Comparison of ENCODE assay signal across 26 cellular contexts in genomic region chr7:73394416-73394815, GRCh38. TPM values are rescaled to one million over a fixed set of nuclear protein-coding genes. Genes with fewer than 3 reads are reported as not detected.
A peak's percentile ranks its signal among the peaks of the same experiment; 100 is the strongest.
DNase-seq lines count a peak whose midpoint lies in the region; ATAC-seq, FAIRE-seq and TF ChIP-seq lines count a peak whose summit lies in the region.
"Had no signal": no experiment of that assay in that cellular context is flagged by ENCODE, and none has a peak within 500 bp of the region (broad histone marks: within the 10 kb centered on the region; RNA-seq: fewer than 3 reads in every experiment).

No MANE protein-coding gene starts in this region.

- in situ Hi-C loops in K562 (cut with MboI), result no loop called here

- TF ChIP-seq CTCF in right atrium auricular region (IDR thresholded peaks at IDR 0.05) (no peak), K562 (IDR thresholded peaks at IDR 0.05 in 2 of 3, conservative IDR thresholded peaks at IDR 0.05 in 1 of 3; ENCODE audit: insufficient read depth in 2 of 3, low read depth in 1 of 3, low read length in 3 of 3) (no peak), neural progenitor cell (IDR thresholded peaks at IDR 0.05) (no peak), PC-3 (conservative IDR thresholded peaks at IDR 0.05; ENCODE audit: low read depth, low read length) (no peak)

- no peaks in the 10 kb centered on the region for H3K36me3 Mint-ChIP-seq in neural progenitor cell
- H3K36me3 Mint-ChIP-seq: CD14-positive monocyte; CD8-positive, alpha-beta memory T cell had no signal

- H4K20me1 ChIP-seq in K562 (replicated peaks; ENCODE audit: control insufficient read depth, insufficient read depth, low read length) (no peaks in the 10 kb centered on the region), neural progenitor cell (ENCODE audit: low read depth) (no peaks in the 10 kb centered on the region), PC-3 (ENCODE audit: low read length) (no peaks in the 10 kb centered on the region)
- H4K20me1 ChIP-seq: BLaER1 treated with 17β-estradiol and CSF1 and Interleukin-3, amounts not matched to agents 10 nM and 100 nM had no signal

- CTCF ChIA-PET in K562 (lab: Yijun Ruan, JAX; ENCODE audit: low intra/inter-chr PET ratio), result no interaction called here
- CTCF ChIA-PET in PC-3 (lab: Charles Lee), result no interaction called here

- H3K27me3 Mint-ChIP-seq in neural progenitor cell (ENCODE audit: insufficient read depth, low read depth), result peaks cover 2% of the 10 kb centered on the region

- H3K9me2 ChIP-seq in PC-3 (replicated peaks; ENCODE audit: low read length), result no peaks in the 10 kb centered on the region

- H3K4me1 ChIP-seq in right atrium auricular region (no peaks in the 10 kb centered on the region), K562 (replicated peaks in 1 of 2; ENCODE audit: control insufficient read depth in 2 of 2, insufficient read depth in 2 of 2, low read length in 2 of 2) (peaks cover 0 to 7% of the 10 kb centered on the region in 2 experiments; a peak in 2 of 5 replicates), neural progenitor cell (peaks cover 9% of the 10 kb centered on the region), PC-3 (ENCODE audit: insufficient read depth, low read length) (no peaks in the 10 kb centered on the region)
- H3K4me1 ChIP-seq: A549, BE2C had no signal

- BruUV-seq in K562 (replicated peaks; lab: Mats Ljungman, UMichigan) (no TSS peak), PC-3 (replicated peaks; lab: Mats Ljungman, UMichigan) (no TSS peak)

- WGBS in K562 (ENCODE audit: insufficient coverage, low coverage, missing lambda C conversion rate), result 0% methylated on average over 3 of the region's 3 CpGs

- H3K9me3 ChIP-seq in right atrium auricular region (peaks cover 0 to 4% of the 10 kb centered on the region in 2 donors), K562 (replicated peaks; ENCODE audit: control insufficient read depth, insufficient read depth, low read depth, low read length) (peaks cover 2% of the 10 kb centered on the region), neural progenitor cell (ENCODE audit: low read depth) (no peaks in the 10 kb centered on the region), PC-3 (ENCODE audit: low read length) (no peaks in the 10 kb centered on the region)
- H3K9me3 ChIP-seq: BE2C had no signal

- TF ChIP-seq POLR2A in K562 (conservative IDR thresholded peaks at IDR 0.05), result no peak

- intact Hi-C loops in Right ventricle myocardium inferior (cut with DNase I), result no loop called here
- intact Hi-C loops in K562 (cut with micrococcal nuclease), result no loop called here
- intact Hi-C loops in PC-3 (cut with micrococcal nuclease), result no loop called here

- H3K9ac ChIP-seq in K562 (ENCODE audit: insufficient read depth in 1 of 2, low read depth in 2 of 2, low read length in 2 of 2), result no peak overlapping the region
- H3K9ac ChIP-seq in neural progenitor cell, result no peak overlapping the region
- H3K9ac ChIP-seq in PC-3 (ENCODE audit: low read length), result no peak overlapping the region
- H3K9ac ChIP-seq: BLaER1 treated with 17β-estradiol and CSF1 and Interleukin-3, amounts not matched to agents 10 nM and 100 nM had no signal

- no peaks in the 10 kb centered on the region for H3K79me2 ChIP-seq in K562 (ENCODE audit: control insufficient read depth, insufficient read depth, low read length)
- no peaks in the 10 kb centered on the region for H3K79me2 ChIP-seq in neural progenitor cell (ENCODE audit: low read depth)
- no peaks in the 10 kb centered on the region for H3K79me2 ChIP-seq in PC-3 (ENCODE audit: low read length)

- H3K36me3 ChIP-seq in right atrium auricular region (no peaks in the 10 kb centered on the region), K562 (ENCODE audit: control insufficient read depth, insufficient read depth, low read length) (no peaks in the 10 kb centered on the region), neural progenitor cell (no peaks in the 10 kb centered on the region), PC-3 (ENCODE audit: low read depth, low read length) (no peaks in the 10 kb centered on the region)
- H3K36me3 ChIP-seq: BE2C; BLaER1 treated with 17β-estradiol and CSF1 and Interleukin-3, amounts not matched to agents 10 nM and 100 nM had no signal

- H2AFZ ChIP-seq in K562 (ENCODE audit: low read depth, low read length), result peak overlapping the region; percentile 68; the same call in 1 of the 2 replicates
- no peak overlapping the region for H2AFZ ChIP-seq in neural progenitor cell (replicated peaks)
- H2AFZ ChIP-seq in PC-3 (ENCODE audit: low read length), result no peak overlapping the region
- H2AFZ ChIP-seq: GM23338 had no signal

- no peak overlapping the region for H3K27ac Mint-ChIP-seq in neural progenitor cell
- H3K27ac Mint-ChIP-seq: CD4-positive, alpha-beta T cell; CD8-positive, alpha-beta memory T cell; GM23338; H9 had no signal

- TF ChIP-seq EP300 in K562 (IDR thresholded peaks at IDR 0.05; ENCODE audit: low read length), result no peak

- H3K4me1 Mint-ChIP-seq in neural progenitor cell, result peaks cover 12% of the 10 kb centered on the region
- H3K4me1 Mint-ChIP-seq: CD8-positive, alpha-beta memory T cell had no signal

- ATAC-seq in Right ventricle myocardium inferior, result peak; percentile 37
- ATAC-seq in K562, result no peak
- ATAC-seq in PC-3, result no peak
- ATAC-seq: A549, GM23338, HCT116 had no signal

- no peak for TF ChIP-seq RAD21 in K562 (CRISPR knock-in tag; conservative IDR thresholded peaks at IDR 0.05 in 1 of 2, IDR thresholded peaks at IDR 0.05 in 1 of 2)

- no peak overlapping the region for H3K4me3 ChIP-seq in right atrium auricular region
- no peak overlapping the region for H3K4me3 ChIP-seq in K562
- no peak overlapping the region for H3K4me3 ChIP-seq in neural progenitor cell
- no peak overlapping the region for H3K4me3 ChIP-seq in PC-3 (ENCODE audit: low read length)
- H3K4me3 ChIP-seq: A549; BLaER1 treated with 17β-estradiol and CSF1 and Interleukin-3, amounts not matched to agents 10 nM and 100 nM; GM23338 had no signal

- FAIRE-seq in K562 (lab: Jason Lieb, UNC), result no peak
- FAIRE-seq: A549, D721Med, GM12892, GM19239 had no signal

- H3K4me3 Mint-ChIP-seq in neural progenitor cell, result peak overlapping the region; percentile 12
- H3K4me3 Mint-ChIP-seq: CD14-positive monocyte; CD4-positive, alpha-beta T cell; CD8-positive, alpha-beta memory T cell; GM23338; H9 had no signal

- POLR2A ChIA-PET in K562 (lab: Yijun Ruan, JAX), result no interaction called here
- POLR2A ChIA-PET in PC-3 (lab: Charles Lee; ENCODE audit: unreplicated experiment), result no interaction called here

- H3K27me3 ChIP-seq in right atrium auricular region, result no peaks in the 10 kb centered on the region
- peaks cover 4 to 22% of the 10 kb centered on the region in 2 experiments; a peak in 4 of 5 replicates for H3K27me3 ChIP-seq in K562 (ENCODE audit: control insufficient read depth in 2 of 2, insufficient read depth in 2 of 2, low read length in 2 of 2)
- H3K27me3 ChIP-seq in neural progenitor cell, result no peaks in the 10 kb centered on the region
- no peaks in the 10 kb centered on the region for H3K27me3 ChIP-seq in PC-3 (ENCODE audit: low read length)
- H3K27me3 ChIP-seq: BE2C; BLaER1 treated with 17β-estradiol and CSF1 and Interleukin-3, amounts not matched to agents 10 nM and 100 nM had no signal

- H3F3A ChIP-seq in neural progenitor cell (ENCODE audit: low read depth) (peaks cover 7% of the 10 kb centered on the region), PC-3 (ENCODE audit: low read length, unreplicated experiment) (no peaks in the 10 kb centered on the region)

- DNase-seq in Right ventricle myocardium inferior (ENCODE audit: missing footprints) (no peak), right atrium auricular region (ENCODE audit: low spot score) (no peak), K562 (ENCODE audit: extremely low read depth in 1 of 4, low spot score in 3 of 4) (no peak), neural progenitor cell (ENCODE audit: low spot score) (no peak), PC-3 (no peak), Kasumi-1 (lab: John Stamatoyannopoulos, UW) (no peak)
- DNase-seq in stimulated activated CD4-positive, alpha-beta T cell treated with anti-CD3 and anti-CD28 coated beads, Interleukin-4, amount 100 ng/mL, for 24 hours, result no peak
- DNase-seq: ACHN; AML-193; BE2C; CD4-positive, alpha-beta T cell; CD8-positive, alpha-beta memory T cell; DMS 273 treated with DMSO at 0.1 percent for 48 hours; DMS79; GF-D8; H9 had no signal

- H3K9me1 ChIP-seq in K562 (ENCODE audit: control insufficient read depth, insufficient read depth, low read length), result no peaks in the 10 kb centered on the region

- peaks cover 10% of the 10 kb centered on the region for H3K9me3 Mint-ChIP-seq in neural progenitor cell

- H3K27ac ChIP-seq in right atrium auricular region (no peak overlapping the region), K562 (ENCODE audit: extremely low read depth, low read depth, low read length) (no peak overlapping the region), neural progenitor cell (no peak overlapping the region), PC-3 (ENCODE audit: low read length) (no peak overlapping the region)
- H3K27ac ChIP-seq: 22Rv1; A549; BLaER1 treated with 17β-estradiol and CSF1 and Interleukin-3, amounts not matched to agents 10 nM and 100 nM had no signal

- no peak overlapping the region for H3K4me2 ChIP-seq in K562 (ENCODE audit: insufficient read depth, low read length)
- H3K4me2 ChIP-seq in neural progenitor cell, result no peak overlapping the region
- no peak overlapping the region for H3K4me2 ChIP-seq in PC-3 (ENCODE audit: low read length)
- H3K4me2 ChIP-seq: A549; BLaER1 treated with 17β-estradiol and CSF1 and Interleukin-3, amounts not matched to agents 10 nM and 100 nM; GM23338 had no signal

RNA-seq across cellular contexts. Expression of gene FZD9, which starts 39.2 kb away (rescaled TPM):
- 0.46 TPM for total RNA-seq in Right ventricle myocardium inferior
- total RNA-seq in right atrium auricular region, result under 1 TPM in 1 of 2 donors, not detected in 1; 0.47 TPM
- 0.28 and 2.8 TPM in 2 replicates for total RNA-seq in K562 (2011; cell fraction: chromatin; rRNA removed; ENCODE audit: low replicate concordance)
- 5.0 and 5.1 TPM in 2 replicates for total RNA-seq in K562 (2011; cell fraction: nucleolus; rRNA removed)
- 1.1 and 1.6 TPM in 2 replicates for total RNA-seq in K562 (2011; cell fraction: nucleoplasm; rRNA removed)
- total RNA-seq in K562 (2014; rRNA removed), result 2.1 and 2.7 TPM in 2 replicates
- 0.10 and 0.11 TPM in 2 replicates for total RNA-seq in K562 (2014; rRNA removed; fragmentation: Illumina TruSeq; extraction: Trizol)
- 0.33 and 0.34 TPM in 2 replicates for total RNA-seq in K562 (2015; rRNA removed; fragmentation: Illumina TruSeq; extraction: Trizol)
- total RNA-seq in K562 (2021), result 1.7 TPM in 2 replicates
- 0.27 and 0.32 TPM in 2 replicates for polyA plus RNA-seq in K562 (2011; rRNA removed)
- 0.44 and 2.1 TPM in 2 replicates for polyA plus RNA-seq in K562 (2011; cell fraction: cytosol; rRNA removed)
- 0.35 and 0.71 TPM in 2 replicates for polyA plus RNA-seq in K562 (2011; cell fraction: nucleus; rRNA removed)
- polyA plus RNA-seq in K562 (2012), result 0.32 and 0.55 TPM in 2 replicates
- 0.07 and 0.33 TPM in 2 replicates for polyA plus RNA-seq in K562 (2014; fragmentation: Illumina TruSeq; extraction: Trizol)
- not detected for polyA plus RNA-seq in K562 (2014; fragmentation: Nextera tagmentation; extraction: Ambion mirVana)
- polyA plus RNA-seq in K562 (2014; rRNA removed), result 0.46 and 0.82 TPM in 2 replicates
- polyA minus RNA-seq in K562 (2011; rRNA and poly(A)+ RNA removed), result 0.15 and 0.21 TPM in 2 replicates
- polyA minus RNA-seq in K562 (2011; cell fraction: cytosol; rRNA and poly(A)+ RNA removed), result 0.91 and 0.95 TPM in 2 replicates
- 2.2 and 2.4 TPM in 2 replicates for polyA minus RNA-seq in K562 (2011; cell fraction: nucleus; rRNA and poly(A)+ RNA removed)
- total RNA-seq in neural progenitor cell (ENCODE audit: low replicate concordance), result 1.1 and 5.8 TPM in 2 replicates
- total RNA-seq in PC-3 (2014; rRNA removed), result 0.12 and 0.87 TPM in 2 replicates
- total RNA-seq: CD4-positive, alpha-beta T cell; G401 had no signal
- polyA plus RNA-seq: CD8-positive, alpha-beta memory T cell had no signal
